ENCODE assay signal across 17 cellular contexts in genomic region chr4:155339588-155339987, GRCh38. TPM values are rescaled to one million over a fixed set of nuclear protein-coding genes. Genes with fewer than 3 reads are reported as not detected.
DNase-seq lines count a peak whose midpoint lies in the region; ATAC-seq, FAIRE-seq and TF ChIP-seq lines count a peak whose summit lies in the region.
"Had no signal": no experiment of that assay in that cellular context is flagged by ENCODE, and none has a peak within 500 bp of the region (broad histone marks: within the 10 kb centered on the region; RNA-seq: fewer than 3 reads in every experiment).

No MANE protein-coding gene starts in this region.

- no peak for TF ChIP-seq EP300 in HepG2 (IDR thresholded peaks at IDR 0.05; ENCODE audit: low read depth in 2 of 2, low read length in 2 of 2)
- TF ChIP-seq EP300 in HepG2 (CRISPR knock-in tag; IDR thresholded peaks at IDR 0.05; ENCODE audit: borderline replicate concordance), result no peak

- in situ Hi-C loops in ACHN (cut with HindIII; ENCODE audit: low pct_ligation_motif_present, low pct_unique_long_range_greater_than_20kb, low sequenced_read_pairs) (no loop called here), HepG2 (cut with HindIII; ENCODE audit: extremely low pct_ligation_motif_present, low pct_unique_long_range_greater_than_20kb) (no loop called here)

- 24% methylated on average over 6 of the region's 6 CpGs for WGBS in HepG2 (ENCODE audit: low lambda C conversion rate)

- no peak for FAIRE-seq in HepG2 (lab: Jason Lieb, UNC)
- FAIRE-seq: A204.1, H54 had no signal

- H3K4me3 ChIP-seq in HepG2 (replicated peaks in 1 of 3; ENCODE audit: insufficient read depth in 1 of 3, low read depth in 2 of 3, low read length in 3 of 3), result no peak overlapping the region

- H4K20me1 ChIP-seq in HepG2 (ENCODE audit: insufficient read depth, low read length), result no peaks in the 10 kb centered on the region

- no peak overlapping the region for H3K27ac ChIP-seq in HepG2 (ENCODE audit: extremely low read length, insufficient read depth, low read length)

- no peak overlapping the region for H3K9ac ChIP-seq in HepG2 (ENCODE audit: insufficient read depth, low read depth, low read length)
- H3K9ac ChIP-seq: SK-N-SH had no signal

- intact Hi-C loops in HepG2 (cut with micrococcal nuclease; ENCODE audit: unreplicated experiment), result no loop called here

- TF ChIP-seq POLR2A in HepG2 (IDR thresholded peaks at IDR 0.05; ENCODE audit: insufficient read depth in 1 of 2, low read depth in 2 of 2, low read length in 2 of 2), result no peak

- no peak overlapping the region for H2AFZ ChIP-seq in HepG2 (ENCODE audit: low read length)

- no peaks in the 10 kb centered on the region for H3K79me2 ChIP-seq in HepG2 (ENCODE audit: insufficient read depth, low read length)

- no peak for TF ChIP-seq RAD21 in HepG2 (CRISPR knock-in tag; IDR thresholded peaks at IDR 0.05)

- DNase-seq in ACHN (peak; percentile 9), HT-29 (ENCODE audit: low spot score) (peak; percentile 87), T1000 (lab: John Stamatoyannopoulos, UW) (peak; percentile 8), HepG2 (ENCODE audit: low spot score) (peak; percentile 59), ureter (ENCODE audit: low spot score) (no peak), SW480 (ENCODE audit: low spot score) (no peak)
- no peak for DNase-seq in stimulated activated CD4-positive, alpha-beta T cell treated with anti-CD3 and anti-CD28 coated beads, Interleukin-2, amount 100 ng/mL, for 24 hours
- DNase-seq: CD4-positive, CD25-positive, alpha-beta regulatory T cell; MV-4-11; NCI-H1436 treated with DMSO at 0.1 percent for 48 hours; NCI-H2227 treated with DMSO at 0.1 percent for 48 hours; NCI-H526 treated with DMSO at 0.1 percent for 48 hours; Right ventricle myocardium superior; SK-N-SH had no signal

- H3K9me3 ChIP-seq in HepG2 (ENCODE audit: low read length), result peaks cover 50% of the 10 kb centered on the region
- H3K9me3 ChIP-seq: SK-N-SH had no signal

- no TSS peak for BruUV-seq in HepG2 (replicated peaks; lab: Mats Ljungman, UMichigan)

- H3K4me2 ChIP-seq in HepG2 (ENCODE audit: low read depth, low read length), result no peak overlapping the region
- H3K4me2 ChIP-seq: SK-N-SH had no signal

- CTCF ChIA-PET in HepG2 (lab: Yijun Ruan, JAX; ENCODE audit: low intra/inter-chr PET ratio, low total read pairs), result no interaction called here

- POLR2A ChIA-PET in HepG2 (lab: Yijun Ruan, JAX), result no interaction called here

- no peaks in the 10 kb centered on the region for H3K4me1 ChIP-seq in HepG2 (ENCODE audit: insufficient read depth, low read length)

- ATAC-seq in HepG2 (peak; percentile 83), HG02642 (IDR thresholded peaks at IDR 0.05; ENCODE audit: poor library complexity, unreplicated experiment) (no peak)

- H3K36me3 ChIP-seq in HepG2 (replicated peaks in 1 of 2; ENCODE audit: control insufficient read depth in 1 of 2, insufficient read depth in 2 of 2, low read length in 2 of 2), result no peaks in the 10 kb centered on the region

- H3K27me3 ChIP-seq in HepG2 (ENCODE audit: control insufficient read depth in 1 of 2, insufficient read depth in 2 of 2, low read length in 2 of 2), result no peaks in the 10 kb centered on the region

- TF ChIP-seq CTCF in HepG2 (CRISPR knock-in tag; IDR thresholded peaks at IDR 0.05), result no peak

TF ChIP-seq in HepG2, 621 proteins besides CTCF, POLR2A, EP300 and RAD21:
- TF ChIP-seq ZNF75D (CRISPR knock-in tag; IDR thresholded peaks at IDR 0.05; ENCODE audit: borderline replicate concordance), result no peak
- TF ChIP-seq, protein P1, sequence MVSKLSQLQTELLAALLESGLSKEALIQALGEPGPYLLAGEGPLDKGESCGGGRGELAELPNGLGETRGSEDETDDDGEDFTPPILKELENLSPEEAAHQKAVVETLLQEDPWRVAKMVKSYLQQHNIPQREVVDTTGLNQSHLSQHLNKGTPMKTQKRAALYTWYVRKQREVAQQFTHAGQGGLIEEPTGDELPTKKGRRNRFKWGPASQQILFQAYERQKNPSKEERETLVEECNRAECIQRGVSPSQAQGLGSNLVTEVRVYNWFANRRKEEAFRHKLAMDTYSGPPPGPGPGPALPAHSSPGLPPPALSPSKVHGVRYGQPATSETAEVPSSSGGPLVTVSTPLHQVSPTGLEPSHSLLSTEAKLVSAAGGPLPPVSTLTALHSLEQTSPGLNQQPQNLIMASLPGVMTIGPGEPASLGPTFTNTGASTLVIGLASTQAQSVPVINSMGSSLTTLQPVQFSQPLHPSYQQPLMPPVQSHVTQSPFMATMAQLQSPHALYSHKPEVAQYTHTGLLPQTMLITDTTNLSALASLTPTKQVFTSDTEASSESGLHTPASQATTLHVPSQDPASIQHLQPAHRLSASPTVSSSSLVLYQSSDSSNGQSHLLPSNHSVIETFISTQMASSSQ (IDR thresholded peaks at IDR 0.05; ENCODE audit: low read depth), result peak; percentile 58; the same call in 1 of the 2 replicates
- TF ChIP-seq, protein P1 (CRISPR knock-in tag; IDR thresholded peaks at IDR 0.05; ENCODE audit: borderline replicate concordance), result peak; percentile 31; the same call in 1 of the 2 replicates
- TF ChIP-seq, protein P2, sequence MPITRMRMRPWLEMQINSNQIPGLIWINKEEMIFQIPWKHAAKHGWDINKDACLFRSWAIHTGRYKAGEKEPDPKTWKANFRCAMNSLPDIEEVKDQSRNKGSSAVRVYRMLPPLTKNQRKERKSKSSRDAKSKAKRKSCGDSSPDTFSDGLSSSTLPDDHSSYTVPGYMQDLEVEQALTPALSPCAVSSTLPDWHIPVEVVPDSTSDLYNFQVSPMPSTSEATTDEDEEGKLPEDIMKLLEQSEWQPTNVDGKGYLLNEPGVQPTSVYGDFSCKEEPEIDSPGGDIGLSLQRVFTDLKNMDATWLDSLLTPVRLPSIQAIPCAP (CRISPR knock-in tag; IDR thresholded peaks at IDR 0.05; ENCODE audit: low read depth), result no peak
- peak; percentile 39 for TF ChIP-seq HNF4A (CRISPR knock-in tag; IDR thresholded peaks at IDR 0.05)
- no peak for TF ChIP-seq FOXA1 (IDR thresholded peaks at IDR 0.05)
- TF ChIP-seq FOXA1 (CRISPR knock-in tag; IDR thresholded peaks at IDR 0.05), result peak; percentile 44
- no peak for TF ChIP-seq BORCS8-MEF2B (CRISPR knock-in tag; IDR thresholded peaks at IDR 0.05)
- TF ChIP-seq SETDB1 (CRISPR knock-in tag; IDR thresholded peaks at IDR 0.05; ENCODE audit: borderline replicate concordance), result peak; percentile 99
- peak; percentile 99 for TF ChIP-seq ZNF253 (CRISPR knock-in tag; IDR thresholded peaks at IDR 0.05; ENCODE audit: borderline replicate concordance)

RNA-seq across cellular contexts. Expression of gene MAP9, which starts 37.2 kb away (rescaled TPM):
- total RNA-seq in HT-29 (2014; rRNA removed; shearing (Covaris generic)), result not detected in 2 replicates
- total RNA-seq in HepG2 (2016; rRNA removed; fragmentation: Illumina TruSeq; extraction: Trizol) (not detected in 2 replicates), ureter (12.3 TPM)
- not detected in 2 replicates for total RNA-seq in HepG2 (2016; cell fraction: cytosol; rRNA removed; fragmentation: Illumina TruSeq; extraction: Trizol; ENCODE audit: low read depth)
- total RNA-seq in HepG2 (2016; cell fraction: insoluble cytoplasmic fraction; rRNA removed; fragmentation: Illumina TruSeq; extraction: Trizol), result not detected in 2 replicates
- not detected in 2 replicates for total RNA-seq in HepG2 (2016; cell fraction: membrane; rRNA removed; fragmentation: Illumina TruSeq; extraction: Trizol)
- total RNA-seq in HepG2 (2016; cell fraction: nucleus; rRNA removed; fragmentation: Illumina TruSeq; extraction: Trizol), result not detected in 2 replicates
- polyA plus RNA-seq in HepG2 (2011; rRNA removed), result not detected in 2 replicates
- not detected in 2 replicates for polyA plus RNA-seq in HepG2 (2011; cell fraction: cytosol; rRNA removed)
- polyA plus RNA-seq in HepG2 (2011; cell fraction: nucleus; rRNA removed), result not detected in 2 replicates
- not detected in 2 replicates for polyA plus RNA-seq in HepG2 (2012)
- polyA plus RNA-seq in HepG2 (2016; cell fraction: cytosol; fragmentation: Illumina TruSeq; extraction: Trizol; ENCODE audit: low read depth), result not detected in 2 replicates
- polyA plus RNA-seq in HepG2 (2016; cell fraction: insoluble cytoplasmic fraction; fragmentation: Illumina TruSeq; extraction: Trizol; ENCODE audit: low read depth), result not detected in 2 replicates
- polyA plus RNA-seq in HepG2 (2016; cell fraction: membrane; fragmentation: Illumina TruSeq; extraction: Trizol; ENCODE audit: low read depth), result not detected in 2 replicates
- polyA plus RNA-seq in HepG2 (2016; cell fraction: nucleus; fragmentation: Illumina TruSeq; extraction: Trizol; ENCODE audit: insufficient read depth, low read depth), result not detected in 2 replicates
- not detected in 2 replicates for polyA minus RNA-seq in HepG2 (2011; rRNA and poly(A)+ RNA removed; ENCODE audit: low replicate concordance)
- not detected in 2 replicates for polyA minus RNA-seq in HepG2 (2011; cell fraction: cytosol; rRNA and poly(A)+ RNA removed)
- polyA minus RNA-seq in HepG2 (2011; cell fraction: nucleus; rRNA and poly(A)+ RNA removed), result not detected in 2 replicates

Comparison
In these comparisons a context has a peak if more than half of its experiments do, and no peak if none do; other contexts are left out.
1. DNase-seq: peak in ACHN (single experiment), HT-29 (single experiment), T1000 (single experiment) and HepG2 (single experiment); none in ureter (single experiment), stimulated activated CD4-positive, alpha-beta T cell treated with anti-CD3 and anti-CD28 coated beads, Interleukin-2, amount 100 ng/mL, for 24 hours (0 of 2) and SW480 (single experiment).
2. RNA of gene MAP9, which starts 37.2 kb away (total RNA-seq): 12.3 TPM in ureter (single experiment); not detected in HT-29 and not detected in HepG2; every median in the first group is over 10 times any median in the second.